8 cellular contexts compared by ENCODE assay signal in the genomic region with DNA sequence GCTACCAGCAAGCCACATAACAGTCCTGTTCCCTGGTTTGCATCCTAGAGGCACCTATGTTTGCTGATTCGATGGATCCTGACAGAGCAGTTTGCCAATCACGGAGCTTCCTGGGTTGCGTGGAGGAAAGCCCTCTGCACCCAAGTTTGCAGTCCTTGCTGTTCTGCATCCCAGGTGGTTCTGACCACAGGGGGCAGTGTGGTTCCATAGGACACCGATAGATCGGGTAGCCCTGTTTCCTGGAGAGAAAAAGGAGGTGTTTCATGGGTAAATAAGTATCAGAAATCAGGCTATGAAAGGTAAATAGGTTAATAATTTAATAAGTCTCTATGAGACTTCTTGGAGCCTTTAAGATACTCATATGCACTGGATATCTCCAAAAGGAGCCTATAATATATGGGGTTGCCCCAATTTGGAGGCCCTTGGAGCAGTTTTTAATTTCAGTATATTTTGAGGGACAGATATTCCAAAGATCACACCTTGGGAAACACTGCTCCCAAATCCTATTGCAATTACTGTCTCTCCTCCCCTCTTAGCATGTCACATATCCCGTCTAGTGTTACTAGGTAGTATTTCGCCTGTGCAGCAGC.
DNase-seq lines count a peak whose midpoint lies in the region; ATAC-seq and TF ChIP-seq lines count a peak whose summit lies in the region.

No MANE protein-coding gene starts in this region.

- H3K27ac ChIP-seq in cardiac muscle cell (peak overlapping the region; percentile 1), psoas muscle (no peak overlapping the region)

- H3K4me3 ChIP-seq in cardiac muscle cell, result no peak overlapping the region
- no peak overlapping the region for H3K4me3 ChIP-seq in psoas muscle

- H3K36me3 ChIP-seq in cardiac muscle cell (no peaks in the 10 kb centered on the region), psoas muscle (ENCODE audit: insufficient read depth in 1 of 2, low read depth in 1 of 2) (no peaks in the 10 kb centered on the region)

- H3K27me3 ChIP-seq in cardiac muscle cell (no peaks in the 10 kb centered on the region), psoas muscle (ENCODE audit: insufficient read depth in 3 of 3, low read length in 2 of 3) (no peaks in the 10 kb centered on the region)

- H3K4me1 ChIP-seq in cardiac muscle cell (ENCODE audit: low read depth) (peaks cover 39% of the 10 kb centered on the region), psoas muscle (peaks cover 9% of the 10 kb centered on the region)

- TF ChIP-seq CTCF in cardiac muscle cell (IDR thresholded peaks at IDR 0.05; ENCODE audit: low read depth, low read length) (peak; percentile 55), psoas muscle (IDR thresholded peaks at IDR 0.05) (peak; percentile 82)

- H3K9me3 ChIP-seq in cardiac muscle cell (ENCODE audit: low read depth) (no peaks in the 10 kb centered on the region), psoas muscle (no peaks in the 10 kb centered on the region)

- ATAC-seq in psoas muscle (peak; percentile 71 to 91 (median 80)), HG03342 (IDR thresholded peaks at IDR 0.05; ENCODE audit: unreplicated experiment) (no peak)

- DNase-seq in activated CD4-positive, CD25-positive, alpha-beta regulatory T cell treated with anti-CD3 and anti-CD28 coated beads, Interleukin-2, amount 50 U/mL, for 72 hours, result peak; percentile 40
- DNase-seq in activated CD4-positive, CD25-positive, alpha-beta regulatory T cell (lab: John Stamatoyannopoulos, UW), result no peak
- DNase-seq in NCI-H69 (lab: John Stamatoyannopoulos, UW) (peak; percentile 56), cardiac muscle cell (ENCODE audit: low read depth in 1 of 2, low spot score in 1 of 2) (peak; percentile 61 to 78), psoas muscle (peak; percentile 75 to 86), retina (no peak)
- DNase-seq in activated effector memory CD4-positive, alpha-beta T cell treated with Interleukin-2 at 50 U/mL for 16 hours, result peak; percentile 3

- intact Hi-C loops in psoas muscle (cut with DNase I), result loop anchor here (1.0 to 2.0 kb wide), 3 partner anchors 193 to 245 kb away; no protein-coding TSS in a partner anchor

- 44 to 58% (median 52%) methylated on average over 7 of the region's 7 CpGs for WGBS in psoas muscle, 3 donors

Comparison
In these comparisons a context has a peak if more than half of its experiments do, and no peak if none do; other contexts are left out.
1. DNase-seq: peak in activated CD4-positive, CD25-positive, alpha-beta regulatory T cell treated with anti-CD3 and anti-CD28 coated beads, Interleukin-2, amount 50 U/mL, for 72 hours (single experiment), NCI-H69 (single experiment), activated effector memory CD4-positive, alpha-beta T cell treated with Interleukin-2 at 50 U/mL for 16 hours (single experiment), cardiac muscle cell (2 of 2) and psoas muscle (2 of 2); none in activated CD4-positive, CD25-positive, alpha-beta regulatory T cell (0 of 4) and retina (single experiment).